8 cellular contexts compared by ENCODE assay signal in genomic region chr7:30750574-30751256, GRCh38. TPM values are rescaled to one million over a fixed set of nuclear protein-coding genes. Genes with fewer than 3 reads are reported as not detected.
DNase-seq lines count a peak whose midpoint lies in the region; ATAC-seq and TF ChIP-seq lines count a peak whose summit lies in the region.

No MANE protein-coding gene starts in this region.

- DNase-seq in NCI-H1694 treated with DMSO at 0.1 percent for 48 hours (lab: John Stamatoyannopoulos, UW) (peak; percentile 24), medulla oblongata (ENCODE audit: extremely low spot score) (peak; percentile 59), tibial nerve (ENCODE audit: low spot score in 2 of 2) (peak; percentile 54 to 68)
- no peak for DNase-seq in activated CD8-positive, alpha-beta memory T cell treated with anti-CD3 and anti-CD28 coated beads, Interleukin-2, amount 50 U/mL, for 4 hours

- 37% methylated on average over 11 of the region's 11 CpGs for WGBS in tibial nerve, 2 donors

- H3K36me3 ChIP-seq in duodenal mucosa (ENCODE audit: control insufficient read depth in 1 of 2, insufficient read depth in 2 of 2, low read length in 2 of 2) (no peaks in the 10 kb centered on the region), tibial nerve (no peaks in the 10 kb centered on the region)

- TF ChIP-seq POLR2A in tibial nerve (IDR thresholded peaks at IDR 0.05) (no peak), GM18505 (IDR thresholded peaks at IDR 0.05; ENCODE audit: borderline replicate concordance, extremely low read depth, insufficient read depth, insufficient read length) (no peak)

- peak in 1 of 2 donors; percentile 62 for TF ChIP-seq EP300 in tibial nerve (IDR thresholded peaks at IDR 0.05)

- H3K27ac ChIP-seq in duodenal mucosa (ENCODE audit: low read depth, low read length) (peak overlapping the region; percentile 53), tibial nerve (peak overlapping the region; percentile 19 to 84 (median 70))

- H3K27me3 ChIP-seq in duodenal mucosa (ENCODE audit: control insufficient read depth in 1 of 2, insufficient read depth in 2 of 2, low read length in 2 of 2) = no peaks in the 10 kb centered on the region
- no peaks in the 10 kb centered on the region for H3K27me3 ChIP-seq in tibial nerve

- H3K9ac ChIP-seq in duodenal mucosa (ENCODE audit: low read depth in 1 of 2, low read length in 2 of 2) = no peak overlapping the region

- H3K4me3 ChIP-seq in duodenal mucosa (ENCODE audit: low read depth in 1 of 2, low read length in 2 of 2) = peak overlapping the region in 1 of 2 donors; percentile 31
- peak overlapping the region in 1 of 4 donors; percentile 48 for H3K4me3 ChIP-seq in tibial nerve

- TF ChIP-seq CTCF in tibial nerve (IDR thresholded peaks at IDR 0.05) = no peak

- H3K9me3 ChIP-seq in duodenal mucosa (ENCODE audit: control insufficient read depth in 1 of 2, low read length in 2 of 2) = no peaks in the 10 kb centered on the region
- H3K9me3 ChIP-seq in tibial nerve = no peaks in the 10 kb centered on the region

- ATAC-seq in GM18907 (IDR thresholded peaks at IDR 0.05; ENCODE audit: unreplicated experiment) (no peak), GM18505 (IDR thresholded peaks at IDR 0.05; ENCODE audit: unreplicated experiment) (no peak), HG02840 (IDR thresholded peaks at IDR 0.05; ENCODE audit: low FRiP score, unreplicated experiment) (no peak)

- H3K4me1 ChIP-seq in duodenal mucosa (ENCODE audit: control insufficient read depth in 1 of 2, insufficient read depth in 2 of 2, low read length in 2 of 2) (peaks cover 26 to 31% of the 10 kb centered on the region in 2 donors), tibial nerve (peaks cover 0 to 40% (median 13%) of the 10 kb centered on the region in 4 donors)

RNA-seq across cellular contexts. Expression of gene INMT, which starts 1.2 kb away (rescaled TPM):
- 100 to 1,000 TPM in 2 of 4 donors, 10 to 100 TPM in 2; 21.3 to 142 (median 100) TPM for total RNA-seq in tibial nerve

RNA-seq across cellular contexts. Expression of gene MINDY4, which starts 20.5 kb away (rescaled TPM):
- total RNA-seq in tibial nerve = 10 to 100 TPM; 17.1 to 21.6 (median 19.9) TPM
